1 cellular context compared by ENCODE assay signal in the genomic region with DNA sequence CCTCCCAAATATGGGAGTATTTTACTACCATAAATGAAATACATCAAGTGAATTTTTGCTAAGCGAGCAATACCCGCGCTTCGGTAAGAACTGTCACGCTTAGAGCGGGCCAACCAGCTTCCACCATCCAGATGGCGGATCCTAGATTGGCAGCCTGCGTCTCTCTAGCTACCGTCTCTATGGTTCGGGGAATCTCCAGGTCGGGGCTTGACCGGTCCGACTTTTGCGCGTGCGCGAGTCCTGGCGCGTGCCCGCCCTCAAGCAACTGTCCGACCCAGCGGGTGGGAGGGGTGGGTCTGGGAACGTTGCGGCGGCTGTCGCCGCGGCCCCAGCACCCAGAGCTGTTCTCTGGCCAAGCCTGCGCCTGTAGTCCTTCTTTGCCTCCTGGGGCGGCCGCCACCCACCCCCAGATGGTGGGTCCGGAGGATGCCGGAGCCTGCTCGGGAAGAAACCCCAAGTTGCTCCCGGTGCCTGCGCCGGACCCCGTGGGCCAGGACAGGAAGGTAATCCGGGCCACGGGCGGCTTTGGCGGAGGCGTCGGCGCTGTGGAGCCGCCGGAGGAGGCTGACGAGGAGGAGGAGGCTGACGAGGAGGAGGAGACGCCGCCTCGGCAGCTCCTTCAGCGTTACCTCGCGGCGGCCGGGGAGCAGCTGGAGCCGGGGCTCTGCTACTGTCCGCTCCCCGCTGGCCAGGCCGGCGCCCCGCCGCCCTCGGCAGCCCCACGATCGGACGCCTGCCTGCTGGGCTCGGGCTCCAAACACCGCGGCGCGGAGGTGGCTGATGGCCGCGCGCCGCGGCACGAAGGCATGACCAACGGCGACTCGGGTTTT.
A peak's percentile ranks its signal among the peaks of the same experiment; 100 is the strongest.
TF ChIP-seq lines count a peak whose summit lies in the region.

A gene (plus strand): TSS at position 338 of the 830 bp plus-strand sequence. CDS start 73 bp downstream, at position 411.

TF ChIP-seq in Ishikawa, 13 proteins besides CTCF, POLR2A, EP300 and RAD21 (continued from another document):
- TF ChIP-seq, protein P1, sequence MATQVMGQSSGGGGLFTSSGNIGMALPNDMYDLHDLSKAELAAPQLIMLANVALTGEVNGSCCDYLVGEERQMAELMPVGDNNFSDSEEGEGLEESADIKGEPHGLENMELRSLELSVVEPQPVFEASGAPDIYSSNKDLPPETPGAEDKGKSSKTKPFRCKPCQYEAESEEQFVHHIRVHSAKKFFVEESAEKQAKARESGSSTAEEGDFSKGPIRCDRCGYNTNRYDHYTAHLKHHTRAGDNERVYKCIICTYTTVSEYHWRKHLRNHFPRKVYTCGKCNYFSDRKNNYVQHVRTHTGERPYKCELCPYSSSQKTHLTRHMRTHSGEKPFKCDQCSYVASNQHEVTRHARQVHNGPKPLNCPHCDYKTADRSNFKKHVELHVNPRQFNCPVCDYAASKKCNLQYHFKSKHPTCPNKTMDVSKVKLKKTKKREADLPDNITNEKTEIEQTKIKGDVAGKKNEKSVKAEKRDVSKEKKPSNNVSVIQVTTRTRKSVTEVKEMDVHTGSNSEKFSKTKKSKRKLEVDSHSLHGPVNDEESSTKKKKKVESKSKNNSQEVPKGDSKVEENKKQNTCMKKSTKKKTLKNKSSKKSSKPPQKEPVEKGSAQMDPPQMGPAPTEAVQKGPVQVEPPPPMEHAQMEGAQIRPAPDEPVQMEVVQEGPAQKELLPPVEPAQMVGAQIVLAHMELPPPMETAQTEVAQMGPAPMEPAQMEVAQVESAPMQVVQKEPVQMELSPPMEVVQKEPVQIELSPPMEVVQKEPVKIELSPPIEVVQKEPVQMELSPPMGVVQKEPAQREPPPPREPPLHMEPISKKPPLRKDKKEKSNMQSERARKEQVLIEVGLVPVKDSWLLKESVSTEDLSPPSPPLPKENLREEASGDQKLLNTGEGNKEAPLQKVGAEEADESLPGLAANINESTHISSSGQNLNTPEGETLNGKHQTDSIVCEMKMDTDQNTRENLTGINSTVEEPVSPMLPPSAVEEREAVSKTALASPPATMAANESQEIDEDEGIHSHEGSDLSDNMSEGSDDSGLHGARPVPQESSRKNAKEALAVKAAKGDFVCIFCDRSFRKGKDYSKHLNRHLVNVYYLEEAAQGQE (IDR thresholded peaks at IDR 0.05; ENCODE audit: low read depth) = 0 out of 2 replicates have a peak, but pooled peaks have one; percentile 9
TF ChIP-seq in Ishikawa: peak in this region for 10.
